1 cellular context compared by ENCODE assay signal in the genomic region with DNA sequence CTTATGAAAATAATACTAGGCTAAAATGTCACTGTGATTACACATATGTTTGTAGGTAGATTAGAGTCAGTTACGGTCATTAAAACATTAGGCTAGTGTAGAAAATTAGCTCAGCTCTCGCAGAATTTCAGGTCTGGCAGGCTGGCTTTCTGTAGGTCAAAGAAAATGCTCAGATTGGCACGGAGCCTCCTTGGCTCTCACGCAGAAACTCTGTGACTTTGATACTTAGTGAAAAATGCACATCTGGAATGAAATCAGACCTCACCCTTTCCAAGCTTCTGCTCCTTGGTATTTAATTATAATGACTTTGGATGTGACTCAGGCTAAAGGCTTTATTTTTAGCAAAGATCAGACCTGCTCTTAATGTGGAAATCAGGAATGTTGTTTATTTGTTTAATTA.
TF ChIP-seq lines count a peak whose summit lies in the region.

No MANE protein-coding gene starts in this region.

TF ChIP-seq in GM23338, 12 proteins besides CTCF, POLR2A, EP300 and RAD21 (continued from another document):
- TF ChIP-seq, protein P1, sequence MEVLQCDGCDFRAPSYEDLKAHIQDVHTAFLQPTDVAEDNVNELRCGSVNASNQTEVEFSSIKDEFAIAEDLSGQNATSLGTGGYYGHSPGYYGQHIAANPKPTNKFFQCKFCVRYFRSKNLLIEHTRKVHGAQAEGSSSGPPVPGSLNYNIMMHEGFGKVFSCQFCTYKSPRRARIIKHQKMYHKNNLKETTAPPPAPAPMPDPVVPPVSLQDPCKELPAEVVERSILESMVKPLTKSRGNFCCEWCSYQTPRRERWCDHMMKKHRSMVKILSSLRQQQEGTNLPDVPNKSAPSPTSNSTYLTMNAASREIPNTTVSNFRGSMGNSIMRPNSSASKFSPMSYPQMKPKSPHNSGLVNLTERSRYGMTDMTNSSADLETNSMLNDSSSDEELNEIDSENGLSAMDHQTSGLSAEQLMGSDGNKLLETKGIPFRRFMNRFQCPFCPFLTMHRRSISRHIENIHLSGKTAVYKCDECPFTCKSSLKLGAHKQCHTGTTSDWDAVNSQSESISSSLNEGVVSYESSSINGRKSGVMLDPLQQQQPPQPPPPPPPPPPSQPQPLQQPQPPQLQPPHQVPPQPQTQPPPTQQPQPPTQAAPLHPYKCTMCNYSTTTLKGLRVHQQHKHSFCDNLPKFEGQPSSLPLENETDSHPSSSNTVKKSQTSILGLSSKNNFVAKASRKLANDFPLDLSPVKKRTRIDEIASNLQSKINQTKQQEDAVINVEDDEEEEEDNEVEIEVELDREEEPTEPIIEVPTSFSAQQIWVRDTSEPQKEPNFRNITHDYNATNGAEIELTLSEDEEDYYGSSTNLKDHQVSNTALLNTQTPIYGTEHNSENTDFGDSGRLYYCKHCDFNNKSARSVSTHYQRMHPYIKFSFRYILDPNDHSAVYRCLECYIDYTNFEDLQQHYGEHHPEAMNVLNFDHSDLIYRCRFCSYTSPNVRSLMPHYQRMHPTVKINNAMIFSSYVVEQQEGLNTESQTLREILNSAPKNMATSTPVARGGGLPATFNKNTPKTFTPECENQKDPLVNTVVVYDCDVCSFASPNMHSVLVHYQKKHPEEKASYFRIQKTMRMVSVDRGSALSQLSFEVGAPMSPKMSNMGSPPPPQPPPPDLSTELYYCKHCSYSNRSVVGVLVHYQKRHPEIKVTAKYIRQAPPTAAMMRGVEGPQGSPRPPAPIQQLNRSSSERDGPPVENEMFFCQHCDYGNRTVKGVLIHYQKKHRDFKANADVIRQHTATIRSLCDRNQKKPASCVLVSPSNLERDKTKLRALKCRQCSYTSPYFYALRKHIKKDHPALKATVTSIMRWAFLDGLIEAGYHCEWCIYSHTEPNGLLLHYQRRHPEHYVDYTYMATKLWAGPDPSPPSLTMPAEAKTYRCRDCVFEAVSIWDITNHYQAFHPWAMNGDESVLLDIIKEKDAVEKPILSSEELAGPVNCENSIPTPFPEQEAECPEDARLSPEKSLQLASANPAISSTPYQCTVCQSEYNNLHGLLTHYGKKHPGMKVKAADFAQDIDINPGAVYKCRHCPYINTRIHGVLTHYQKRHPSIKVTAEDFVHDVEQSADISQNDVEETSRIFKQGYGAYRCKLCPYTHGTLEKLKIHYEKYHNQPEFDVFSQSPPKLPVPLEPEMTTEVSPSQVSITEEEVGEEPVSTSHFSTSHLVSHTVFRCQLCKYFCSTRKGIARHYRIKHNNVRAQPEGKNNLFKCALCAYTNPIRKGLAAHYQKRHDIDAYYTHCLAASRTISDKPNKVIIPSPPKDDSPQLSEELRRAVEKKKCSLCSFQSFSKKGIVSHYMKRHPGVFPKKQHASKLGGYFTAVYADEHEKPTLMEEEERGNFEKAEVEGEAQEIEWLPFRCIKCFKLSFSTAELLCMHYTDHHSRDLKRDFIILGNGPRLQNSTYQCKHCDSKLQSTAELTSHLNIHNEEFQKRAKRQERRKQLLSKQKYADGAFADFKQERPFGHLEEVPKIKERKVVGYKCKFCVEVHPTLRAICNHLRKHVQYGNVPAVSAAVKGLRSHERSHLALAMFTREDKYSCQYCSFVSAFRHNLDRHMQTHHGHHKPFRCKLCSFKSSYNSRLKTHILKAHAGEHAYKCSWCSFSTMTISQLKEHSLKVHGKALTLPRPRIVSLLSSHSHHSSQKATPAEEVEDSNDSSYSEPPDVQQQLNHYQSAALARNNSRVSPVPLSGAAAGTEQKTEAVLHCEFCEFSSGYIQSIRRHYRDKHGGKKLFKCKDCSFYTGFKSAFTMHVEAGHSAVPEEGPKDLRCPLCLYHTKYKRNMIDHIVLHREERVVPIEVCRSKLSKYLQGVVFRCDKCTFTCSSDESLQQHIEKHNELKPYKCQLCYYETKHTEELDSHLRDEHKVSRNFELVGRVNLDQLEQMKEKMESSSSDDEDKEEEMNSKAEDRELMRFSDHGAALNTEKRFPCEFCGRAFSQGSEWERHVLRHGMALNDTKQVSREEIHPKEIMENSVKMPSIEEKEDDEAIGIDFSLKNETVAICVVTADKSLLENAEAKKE (CRISPR knock-in tag; IDR thresholded peaks at IDR 0.05) = no peak
- TF ChIP-seq ZNF114 (CRISPR knock-in tag; IDR thresholded peaks at IDR 0.05) (no peak), JUNB (IDR thresholded peaks at IDR 0.05; ENCODE audit: unreplicated experiment) (no peak), EZH2phosphoT487 (IDR thresholded peaks at IDR 0.05; ENCODE audit: unreplicated experiment) (no peak), CREB1 (CRISPR knock-in tag; IDR thresholded peaks at IDR 0.05; ENCODE audit: low read depth) (no peak), ETS1 (IDR thresholded peaks at IDR 0.05) (no peak), STAT1 (IDR thresholded peaks at IDR 0.05; ENCODE audit: unreplicated experiment) (no peak), REST (IDR thresholded peaks at IDR 0.05; ENCODE audit: unreplicated experiment) (no peak)
